Comparison of ENCODE assay signal across 8 cellular contexts in genomic region chr2:156322103-156322671, GRCh38. TPM values are rescaled to one million over a fixed set of nuclear protein-coding genes. Genes with fewer than 3 reads are reported as not detected.
DNase-seq lines count a peak whose midpoint lies in the region; ATAC-seq and TF ChIP-seq lines count a peak whose summit lies in the region.

No MANE protein-coding gene starts in this region.

- no peak overlapping the region for H2AFZ ChIP-seq in osteoblast (ENCODE audit: low read length)

- peak; percentile 77 for ATAC-seq in GM18909 (IDR thresholded peaks at IDR 0.05; ENCODE audit: poor library complexity, unreplicated experiment)
- ATAC-seq in HG02970 (IDR thresholded peaks at IDR 0.05; ENCODE audit: low FRiP score, unreplicated experiment), result peak; percentile 48
- no peak for ATAC-seq in GM19035 (IDR thresholded peaks at IDR 0.05; ENCODE audit: unreplicated experiment)

- peaks cover 16% of the 10 kb centered on the region for H3K4me1 ChIP-seq in osteoblast (ENCODE audit: insufficient read depth, low read length)

- H3K9me3 ChIP-seq in osteoblast (ENCODE audit: low read depth, low read length), result no peaks in the 10 kb centered on the region

- in situ Hi-C loops in astrocyte of the cerebellum (cut with HindIII; ENCODE audit: low sequenced_read_pairs), result loop anchor here (25.0 kb wide), 1 partner anchor 865 kb away; no protein-coding TSS in a partner anchor

- H3K27me3 ChIP-seq in osteoblast (ENCODE audit: insufficient read depth, low read length), result peaks cover 26% of the 10 kb centered on the region

- no peak for TF ChIP-seq CTCF in astrocyte of the cerebellum (IDR thresholded peaks at IDR 0.05; ENCODE audit: low read depth, low read length, missing control alignments)
- no peak for TF ChIP-seq CTCF in osteoblast (IDR thresholded peaks at IDR 0.05; ENCODE audit: extremely low read depth, low read depth, low read length)

- H3K36me3 ChIP-seq in osteoblast (ENCODE audit: insufficient read depth, low read length), result no peaks in the 10 kb centered on the region

- no peaks in the 10 kb centered on the region for H3K79me2 ChIP-seq in osteoblast (ENCODE audit: insufficient read depth, low read length)

- H3K4me2 ChIP-seq in osteoblast (ENCODE audit: insufficient read depth, low read length), result peak overlapping the region; percentile 91

- H4K20me1 ChIP-seq in osteoblast (ENCODE audit: insufficient read depth, low read length), result no peaks in the 10 kb centered on the region

- H3K4me3 ChIP-seq in astrocyte of the cerebellum (ENCODE audit: low read depth, low read length), result peak overlapping the region; percentile 8
- peak overlapping the region; percentile 71 for H3K4me3 ChIP-seq in osteoblast (ENCODE audit: insufficient read depth, low read length)

- DNase-seq in astrocyte of the cerebellum (ENCODE audit: low read depth) (no peak), osteoblast (ENCODE audit: insufficient read length, low spot score, missing footprints) (peak; percentile 47), COR-L47 (lab: John Stamatoyannopoulos, UW) (no peak), AG08396 (ENCODE audit: low spot score) (no peak), NCI-H1105 (lab: John Stamatoyannopoulos, UW) (no peak)

- H3K27ac ChIP-seq in osteoblast (ENCODE audit: low read depth, low read length), result no peak overlapping the region

RNA-seq across cellular contexts. Expression of gene NR4A2, which starts 10.3 kb away (rescaled TPM):
- 0.72 and 0.88 TPM in 2 replicates for total RNA-seq in osteoblast
